In the genomic region with DNA sequence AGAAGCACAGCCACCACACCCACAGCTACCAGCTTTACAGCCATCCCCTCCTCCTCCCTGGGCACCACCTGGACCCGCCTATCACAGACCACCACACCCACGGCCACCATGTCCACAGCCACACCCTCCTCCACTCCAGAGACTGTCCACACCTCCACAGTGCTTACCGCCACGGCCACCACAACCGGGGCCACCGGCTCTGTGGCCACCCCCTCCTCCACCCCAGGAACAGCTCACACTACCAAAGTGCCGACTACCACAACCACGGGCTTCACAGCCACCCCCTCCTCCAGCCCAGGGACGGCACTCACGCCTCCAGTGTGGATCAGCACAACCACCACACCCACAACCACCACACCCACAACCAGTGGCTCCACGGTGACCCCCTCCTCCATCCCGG, we compare ENCODE assay signal across 10 cellular contexts. TPM values are rescaled to one million over a fixed set of nuclear protein-coding genes. Genes with fewer than 3 reads are reported as not detected.
"Had no signal": no experiment of that assay in that cellular context is flagged by ENCODE, and none has a peak within 500 bp of the region (broad histone marks: within the 10 kb centered on the region; RNA-seq: fewer than 3 reads in every experiment).

No MANE protein-coding gene starts in this region.

RNA-seq across cellular contexts. Expression of gene MUC5B, which starts 27.5 kb away (rescaled TPM):
- total RNA-seq: kidney epithelial cell, left cardiac atrium, left ventricle myocardium inferior, left ventricle myocardium superior, lung microvascular endothelial cell, mesenteric fat pad, mesothelial cell of epicardium, myocyte had no signal
- polyA plus RNA-seq: keratinocyte, mammary epithelial cell had no signal
